ENCODE assay signal across 10 cellular contexts in genomic region chr20:62230696-62231095, GRCh38. TPM values are rescaled to one million over a fixed set of nuclear protein-coding genes. Genes with fewer than 3 reads are reported as not detected.
"Had no signal": no experiment of that assay in that cellular context is flagged by ENCODE, and none has a peak within 500 bp of the region (broad histone marks: within the 10 kb centered on the region; RNA-seq: fewer than 3 reads in every experiment).

No MANE protein-coding gene starts in this region.

- H3K4me2 ChIP-seq: GM23338 had no signal

- H3K9me3 ChIP-seq: HAP-1 had no signal

- FAIRE-seq: HepG2, K562 had no signal

- H3K27ac Mint-ChIP-seq: GM23338 had no signal

- ATAC-seq: GM23338, HCT116, HepG2, K562 had no signal

- H2AFZ ChIP-seq: GM23338 had no signal

- DNase-seq: H7, KG1 had no signal

- H3K27ac ChIP-seq: HL-60 had no signal

- H3K36me3 ChIP-seq: HAP-1 had no signal

- H3K4me3 ChIP-seq: GM23338, HAP-1, K562 had no signal

- H3K4me3 Mint-ChIP-seq: GM23338 had no signal

- H3K4me1 ChIP-seq: HAP-1 had no signal

- H3K9me3 Mint-ChIP-seq: GM23338 had no signal

RNA-seq across cellular contexts. Expression of gene HRH3, which starts 10.6 kb away (rescaled TPM):
- total RNA-seq: H4, HT1080, K562 had no signal
- polyA plus RNA-seq: HepG2, K562 had no signal
